20 cellular contexts compared by ENCODE assay signal in genomic region chr17:16384557-16384956, GRCh38. TPM values are rescaled to one million over a fixed set of nuclear protein-coding genes. Genes with fewer than 3 reads are reported as not detected.
DNase-seq lines count a peak whose midpoint lies in the region; ATAC-seq and TF ChIP-seq lines count a peak whose summit lies in the region.
"Had no signal": no experiment of that assay in that cellular context is flagged by ENCODE, and none has a peak within 500 bp of the region (broad histone marks: within the 10 kb centered on the region; RNA-seq: fewer than 3 reads in every experiment).

No MANE protein-coding gene starts in this region.

- H3K27ac ChIP-seq in Panc1 (ENCODE audit: low read length) (peak overlapping the region; percentile 67), right lobe of liver (peak overlapping the region; percentile 56 to 100 (median 76)), stomach (peak overlapping the region in 3 of 5 donors; percentile 12 to 98 (median 43))
- H3K27ac ChIP-seq: cardiac muscle cell, ovary had no signal

- peaks cover 47% of the 10 kb centered on the region for H3K4me1 Mint-ChIP-seq in activated T-cell treated with anti-CD3 and anti-CD28 coated beads, Interleukin-2, amount 50 U/mL, for 24 hours (ENCODE audit: low read depth)
- peaks cover 43% of the 10 kb centered on the region for H3K4me1 Mint-ChIP-seq in activated CD8-positive, alpha-beta T cell treated with anti-CD3 and anti-CD28 coated beads for 36 hours (ENCODE audit: low read depth)

- POLR2A ChIA-PET in Panc1 (lab: Charles Lee): no interaction called here
- POLR2A ChIA-PET in activated CD8-positive, alpha-beta T cell treated with anti-CD3 and anti-CD28 coated beads for 36 hours (lab: Charles Lee): interaction anchor here (1.3 to 2.0 kb wide), 2 partner anchors 30 to 32 kb away, joined by 4 read pairs; partner anchors contain the start of genes CENPV and TRPV2

- peak overlapping the region; percentile 7 for H3K27ac Mint-ChIP-seq in activated T-cell treated with anti-CD3 and anti-CD28 coated beads, Interleukin-2, amount 50 U/mL, for 24 hours
- no peak overlapping the region for H3K27ac Mint-ChIP-seq in activated CD8-positive, alpha-beta T cell treated with anti-CD3 and anti-CD28 coated beads for 36 hours

- H3K9me3 Mint-ChIP-seq in activated T-cell treated with anti-CD3 and anti-CD28 coated beads, Interleukin-2, amount 50 U/mL, for 24 hours: no peaks in the 10 kb centered on the region
- H3K9me3 Mint-ChIP-seq in activated CD8-positive, alpha-beta T cell treated with anti-CD3 and anti-CD28 coated beads for 36 hours: no peaks in the 10 kb centered on the region
- H3K9me3 Mint-ChIP-seq: activated naive CD8-positive, alpha-beta T cell treated with anti-CD3 and anti-CD28 coated beads, Interleukin-2, amount 10 ng/mL, durations not matched to agents 7 days and 5 days had no signal

- H3K4me1 ChIP-seq in Panc1 (ENCODE audit: control insufficient read depth, insufficient read depth, low read length) (peaks cover 20% of the 10 kb centered on the region), right lobe of liver (peaks cover 0 to 26% (median 0%) of the 10 kb centered on the region in 4 donors), stomach (peaks cover 38 to 70% (median 44%) of the 10 kb centered on the region in 4 donors)
- H3K4me1 ChIP-seq: Caco-2 had no signal

- intact Hi-C loops in Panc1 (cut with micrococcal nuclease; ENCODE audit: unreplicated experiment): loop anchor here (10.0 kb wide), 1 partner anchor 50 kb away; no protein-coding TSS in a partner anchor
- intact Hi-C loops in right lobe of liver (cut with DNase I): no loop called here
- intact Hi-C loops in stomach (cut with DNase I; ENCODE audit: low total_unique reads): no loop called here
- intact Hi-C loops in activated CD8-positive, alpha-beta T cell treated with anti-CD3 and anti-CD28 coated beads for 36 hours (cut with micrococcal nuclease): loop anchor here (5.0 kb wide), 1 partner anchor 33 kb away; the partner anchor contains the start of gene TRPV2

- no peak for DNase-seq in activated T-cell treated with anti-CD3 and anti-CD28 coated beads, Interleukin-2, amount 50 U/mL, for 24 hours
- DNase-seq in activated T-cell treated with anti-CD3 and anti-CD28 coated beads for 4 hours (no peak), Panc1 (ENCODE audit: low read depth, low spot score) (no peak), right lobe of liver (no peak), stomach (no peak), cerebellum (ENCODE audit: low spot score) (no peak)
- DNase-seq in activated CD8-positive, alpha-beta T cell treated with anti-CD3 and anti-CD28 coated beads for 36 hours: no peak
- DNase-seq: activated naive CD8-positive, alpha-beta T cell treated with anti-CD3 and anti-CD28 coated beads, Interleukin-2, amount 10 ng/mL, durations not matched to agents 7 days and 5 days; Caco-2; effector memory CD4-positive, alpha-beta T cell; hypothalamus; KG1; kidney glomerular epithelial cell; NCI-H1092 treated with DMSO at 0.1 percent for 48 hours; ovary; T-helper 1 cell; upper lobe of left lung had no signal

- no peak for ATAC-seq in Panc1
- no peak for ATAC-seq in right lobe of liver
- no peak for ATAC-seq in activated CD8-positive, alpha-beta T cell treated with anti-CD3 and anti-CD28 coated beads for 36 hours
- ATAC-seq in HG02623 (IDR thresholded peaks at IDR 0.05; ENCODE audit: unreplicated experiment): no peak

- H3K36me3 ChIP-seq in Panc1 (ENCODE audit: control insufficient read depth, insufficient read depth, low read length) (peaks cover 5% of the 10 kb centered on the region), right lobe of liver (peaks cover 4 to 18% (median 12%) of the 10 kb centered on the region in 4 donors), stomach (peaks cover 10 to 26% (median 21%) of the 10 kb centered on the region in 4 donors)
- H3K36me3 ChIP-seq: ovary had no signal

- H3K4me3 ChIP-seq in Panc1 (ENCODE audit: low read depth in 2 of 2, low read length in 2 of 2): no peak overlapping the region
- no peak overlapping the region for H3K4me3 ChIP-seq in right lobe of liver
- no peak overlapping the region for H3K4me3 ChIP-seq in stomach
- H3K4me3 ChIP-seq: cardiac muscle cell, ovary, smooth muscle cell, upper lobe of left lung had no signal

- in situ Hi-C loops in Panc1 (cut with HindIII; ENCODE audit: low pct_unique_long_range_greater_than_20kb, low sequenced_read_pairs): no loop called here

- 64% methylated on average over 4 of the region's 5 CpGs for WGBS in right lobe of liver (ENCODE audit: insufficient coverage, low coverage, low lambda C conversion rate, missing lambda C conversion rate)
- 56 to 66% (median 62%) methylated on average over 5 of the region's 5 CpGs for WGBS in stomach, 5 donors

- H3K27me3 ChIP-seq in Panc1 (ENCODE audit: control insufficient read depth, insufficient read depth, low read length) (no peaks in the 10 kb centered on the region), right lobe of liver (no peaks in the 10 kb centered on the region), stomach (no peaks in the 10 kb centered on the region)
- H3K27me3 ChIP-seq: cardiac muscle cell, ovary, upper lobe of left lung had no signal

- CTCF ChIA-PET in Panc1 (lab: Charles Lee): interaction anchor here (0.6 kb wide), 1 partner anchor 15 kb away, joined by 3 read pairs; no protein-coding TSS in a partner anchor
- CTCF ChIA-PET in activated CD8-positive, alpha-beta T cell treated with anti-CD3 and anti-CD28 coated beads for 36 hours (lab: Charles Lee): interaction anchor here (1.0 to 2.3 kb wide), 4 partner anchors 21 to 137 kb away, joined by 3 to 21 read pairs (median 4); partner anchors contain the start of genes CENPV and TRPV2

- peak overlapping the region; percentile 1 for H3K4me3 Mint-ChIP-seq in activated T-cell treated with anti-CD3 and anti-CD28 coated beads, Interleukin-2, amount 50 U/mL, for 24 hours
- H3K4me3 Mint-ChIP-seq in activated CD8-positive, alpha-beta T cell treated with anti-CD3 and anti-CD28 coated beads for 36 hours: no peak overlapping the region
- H3K4me3 Mint-ChIP-seq: activated naive CD8-positive, alpha-beta T cell treated with anti-CD3 and anti-CD28 coated beads, Interleukin-2, amount 10 ng/mL, durations not matched to agents 7 days and 5 days had no signal

- TF ChIP-seq CTCF in Panc1 (IDR thresholded peaks at IDR 0.05) (no peak), right lobe of liver (IDR thresholded peaks at IDR 0.05) (no peak), stomach (IDR thresholded peaks at IDR 0.05) (no peak)
- TF ChIP-seq CTCF in activated CD8-positive, alpha-beta T cell treated with anti-CD3 and anti-CD28 coated beads for 36 hours (IDR thresholded peaks at IDR 0.05): no peak

- peaks cover 38% of the 10 kb centered on the region for H3K36me3 Mint-ChIP-seq in activated T-cell treated with anti-CD3 and anti-CD28 coated beads, Interleukin-2, amount 50 U/mL, for 24 hours (ENCODE audit: low read depth)
- H3K36me3 Mint-ChIP-seq in activated CD8-positive, alpha-beta T cell treated with anti-CD3 and anti-CD28 coated beads for 36 hours (ENCODE audit: low read depth): peaks cover 31% of the 10 kb centered on the region

- BruUV-seq in Panc1 (replicated peaks; lab: Mats Ljungman, UMichigan): no TSS peak

- peaks cover 5% of the 10 kb centered on the region for H3K27me3 Mint-ChIP-seq in activated T-cell treated with anti-CD3 and anti-CD28 coated beads, Interleukin-2, amount 50 U/mL, for 24 hours
- H3K27me3 Mint-ChIP-seq in activated CD8-positive, alpha-beta T cell treated with anti-CD3 and anti-CD28 coated beads for 36 hours: peaks cover 4% of the 10 kb centered on the region

- no peak for TF ChIP-seq EP300 in stomach (IDR thresholded peaks at IDR 0.05)

- H3K9me3 ChIP-seq in Panc1 (ENCODE audit: control insufficient read depth, insufficient read depth, low read depth, low read length) (no peaks in the 10 kb centered on the region), right lobe of liver (no peaks in the 10 kb centered on the region), stomach (no peaks in the 10 kb centered on the region)
- H3K9me3 ChIP-seq: Caco-2, ovary, upper lobe of left lung had no signal

- TF ChIP-seq POLR2A in right lobe of liver (IDR thresholded peaks at IDR 0.05) (no peak), stomach (IDR thresholded peaks at IDR 0.05) (no peak)

RNA-seq across cellular contexts. Expression of gene UBB, which starts 3.7 kb away (rescaled TPM):
- total RNA-seq in Panc1 (2021; ENCODE audit: unreplicated experiment) (1,654 TPM), right lobe of liver (1,000 to 10,000 TPM; 1,045 to 2,319 (median 1,420) TPM), stomach (100 to 1,000 TPM; 621 to 929 (median 784) TPM), cerebellum (1,017 TPM)
- polyA plus RNA-seq in Panc1 (2012; ENCODE audit: insufficient read length): 2,068 TPM
- 1,000 to 10,000 TPM in 2 of 3 donors, 100 to 1,000 TPM in 1; 969 to 2,679 (median 1,248) TPM for polyA plus RNA-seq in stomach
- 1,000 to 10,000 TPM; 1,334 to 1,337 TPM for total RNA-seq in activated CD8-positive, alpha-beta T cell treated with anti-CD3 and anti-CD28 coated beads for 36 hours

RNA-seq across cellular contexts. Expression of gene TRPV2, which starts 30.8 kb away (rescaled TPM):
- total RNA-seq in Panc1 (2021; ENCODE audit: unreplicated experiment) (34.9 TPM), right lobe of liver (1 to 10 TPM; 3.3 to 8.2 (median 4.8) TPM), stomach (10 to 100 TPM in 1 of 5 donors, 1 to 10 TPM in 3, under 1 TPM in 1; 0.58 to 24.8 (median 4.5) TPM), cerebellum (1.8 TPM)
- 50.8 TPM for polyA plus RNA-seq in Panc1 (2012; ENCODE audit: insufficient read length)
- 1 to 10 TPM; 5.3 to 8.8 (median 6.4) TPM for polyA plus RNA-seq in stomach
- 10 to 100 TPM; 44.6 to 47.6 TPM for total RNA-seq in activated CD8-positive, alpha-beta T cell treated with anti-CD3 and anti-CD28 coated beads for 36 hours

RNA-seq across cellular contexts. Expression of gene CENPV, which starts 31.3 kb away (rescaled TPM):
- total RNA-seq in Panc1 (2021; ENCODE audit: unreplicated experiment) (64.6 TPM), right lobe of liver (10 to 100 TPM; 19.8 to 34.5 (median 24.8) TPM), stomach (100 to 1,000 TPM in 1 of 5 donors, 10 to 100 TPM in 4; 24.5 to 324 (median 34.9) TPM), cerebellum (58.8 TPM)
- polyA plus RNA-seq in Panc1 (2012; ENCODE audit: insufficient read length): 43.9 TPM
- polyA plus RNA-seq in stomach: 10 to 100 TPM; 32.1 to 41.5 (median 41.4) TPM
- 100 to 1,000 TPM; 139 to 142 TPM for total RNA-seq in activated CD8-positive, alpha-beta T cell treated with anti-CD3 and anti-CD28 coated beads for 36 hours

Comparison
In these comparisons a context has a peak if more than half of its experiments do, and no peak if none do; other contexts are left out.
1. intact Hi-C loops: an anchor here in Panc1 (10.0 kb wide) and activated CD8-positive, alpha-beta T cell treated with anti-CD3 and anti-CD28 coated beads for 36 hours (5.0 kb wide); none called in right lobe of liver and stomach.